Comparison of ENCODE assay signal across 10 cellular contexts in the genomic region with DNA sequence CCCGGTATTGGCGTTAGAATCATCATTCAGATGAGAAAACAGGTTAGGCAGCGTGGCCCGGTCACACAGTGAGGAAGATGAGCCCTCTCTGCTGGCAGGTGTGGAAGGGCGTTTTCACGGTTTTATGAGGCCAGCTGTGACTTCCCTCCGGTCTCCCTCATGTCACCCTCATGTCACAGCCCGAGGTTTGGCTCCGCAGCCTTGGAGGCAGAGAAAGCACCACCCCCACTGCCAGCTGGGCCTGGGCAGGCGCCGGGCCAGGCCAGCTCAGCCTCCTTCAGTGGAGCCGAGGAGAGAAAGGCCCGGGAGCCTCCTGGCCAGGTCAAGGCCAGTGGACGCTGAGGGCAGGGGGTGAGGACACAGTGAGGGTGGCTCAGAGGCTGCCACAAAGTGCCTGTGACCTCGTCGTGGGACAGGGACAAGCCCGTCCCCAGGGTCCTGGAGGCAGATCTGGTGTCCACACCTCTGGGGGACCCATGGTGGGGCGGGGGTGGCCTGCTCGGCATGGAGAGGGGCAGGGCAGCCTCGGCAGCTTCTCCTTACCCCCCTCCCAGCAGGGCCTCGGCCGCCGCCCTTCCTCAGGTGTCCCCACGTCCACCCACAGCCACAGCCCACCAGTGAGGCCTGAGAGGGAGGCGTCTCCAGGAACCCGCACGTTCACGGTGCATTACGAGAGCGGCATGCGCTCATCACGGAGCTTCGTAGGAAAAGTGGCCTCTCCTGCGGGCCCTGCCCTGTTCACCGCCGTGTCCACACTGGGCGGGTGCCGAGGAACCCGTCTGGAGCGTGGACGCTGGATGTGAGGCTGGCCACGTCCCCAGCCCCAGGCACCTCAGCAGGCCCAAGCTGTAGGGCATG. TPM values are rescaled to one million over a fixed set of nuclear protein-coding genes. Genes with fewer than 3 reads are reported as not detected.
DNase-seq lines count a peak whose midpoint lies in the region; ATAC-seq and TF ChIP-seq lines count a peak whose summit lies in the region.
"Had no signal": no experiment of that assay in that cellular context is flagged by ENCODE, and none has a peak within 500 bp of the region (broad histone marks: within the 10 kb centered on the region; RNA-seq: fewer than 3 reads in every experiment).

No MANE protein-coding gene starts in this region.

- H3K27ac Mint-ChIP-seq in T-cell: peak overlapping the region in 1 of 2 donors; percentile 56
- H3K27ac Mint-ChIP-seq: T-helper 2 cell treated with Interferon-gamma antibody and Interleukin-4, amounts not matched to agents 5 μg/mL and 100 μg/mL, for 36 hours had no signal

- 76 to 80% methylated on average over 42 of the region's 42 CpGs for WGBS in aorta, 2 donors

- H3K27me3 ChIP-seq in breast epithelium (no peaks in the 10 kb centered on the region), mucosa of rectum (ENCODE audit: control insufficient read depth in 2 of 2, insufficient read depth in 2 of 2, low read length in 2 of 2) (no peaks in the 10 kb centered on the region), aorta (ENCODE audit: control insufficient read depth in 1 of 2, insufficient read depth in 2 of 2, low read length in 1 of 2) (no peaks in the 10 kb centered on the region)

- H3K4me1 Mint-ChIP-seq in T-cell: peaks cover 14 to 22% (median 14%) of the 10 kb centered on the region in 3 donors

- H3K4me1 ChIP-seq in breast epithelium (no peaks in the 10 kb centered on the region), mucosa of rectum (ENCODE audit: control insufficient read depth in 2 of 2, insufficient read depth in 2 of 2, low read length in 2 of 2) (peaks cover 9% of the 10 kb centered on the region in 2 donors), aorta (ENCODE audit: control insufficient read depth in 1 of 2, insufficient read depth in 2 of 2, low read length in 2 of 2) (no peaks in the 10 kb centered on the region)

- TF ChIP-seq POLR2A in breast epithelium (IDR thresholded peaks at IDR 0.05): no peak

- H3K36me3 ChIP-seq in breast epithelium: no peaks in the 10 kb centered on the region
- H3K36me3 ChIP-seq in mucosa of rectum (ENCODE audit: control insufficient read depth in 2 of 2, insufficient read depth in 2 of 2, low read length in 2 of 2): no peaks in the 10 kb centered on the region
- H3K36me3 ChIP-seq in aorta (ENCODE audit: control insufficient read depth in 1 of 2, insufficient read depth in 2 of 2, low read length in 1 of 2): peaks cover 0 to 2% of the 10 kb centered on the region in 2 donors

- H3K9me3 Mint-ChIP-seq in T-cell: no peaks in the 10 kb centered on the region
- H3K9me3 Mint-ChIP-seq: T-helper 2 cell treated with Interferon-gamma antibody and Interleukin-4, amounts not matched to agents 5 μg/mL and 100 μg/mL, for 36 hours had no signal

- POLR2A ChIA-PET in T-cell (lab: Charles Lee): no interaction called here

- TF ChIP-seq CTCF in breast epithelium (IDR thresholded peaks at IDR 0.05): no peak

- H3K4me3 ChIP-seq in breast epithelium (no peak overlapping the region), mucosa of rectum (ENCODE audit: low read length in 2 of 2) (peak overlapping the region in 1 of 2 donors; percentile 50), aorta (ENCODE audit: low read length in 2 of 2) (no peak overlapping the region)

- H3K9ac ChIP-seq in mucosa of rectum (ENCODE audit: low read depth in 1 of 2, low read length in 2 of 2): peak overlapping the region in 1 of 2 donors; percentile 64

- in situ Hi-C loops in T47D (cut with HindIII; ENCODE audit: low pct_unique_long_range_greater_than_20kb, low sequenced_read_pairs): no loop called here

- peak; percentile 53 to 75 for DNase-seq in T47D (ENCODE audit: low read depth in 1 of 2, low spot score in 1 of 2)
- DNase-seq in breast epithelium (ENCODE audit: low spot score in 2 of 2): no peak
- DNase-seq in caudate nucleus (lab: John Stamatoyannopoulos, UW): peak in 18 of 61 donors; percentile 8 to 49 (median 16)
- no peak for DNase-seq in aorta
- no peak for DNase-seq in T-cell
- DNase-seq: occipital lobe had no signal

- CTCF ChIA-PET in T-cell (lab: Charles Lee): no interaction called here

- intact Hi-C loops in breast epithelium (cut with DNase I; ENCODE audit: low total_unique reads): no loop called here
- intact Hi-C loops in aorta (cut with DNase I): no loop called here

- H3K27ac ChIP-seq in breast epithelium (peak overlapping the region in 1 of 2 donors; percentile 82), caudate nucleus (ENCODE audit: low read depth, low read length) (peak overlapping the region; percentile 8), mucosa of rectum (ENCODE audit: low read depth in 2 of 2, low read length in 2 of 2) (peak overlapping the region; percentile 83 to 85), aorta (ENCODE audit: low read depth in 1 of 2, low read length in 2 of 2) (no peak overlapping the region)

- no peak overlapping the region for H3K4me3 Mint-ChIP-seq in T-cell
- H3K4me3 Mint-ChIP-seq: T-helper 2 cell treated with Interferon-gamma antibody and Interleukin-4, amounts not matched to agents 5 μg/mL and 100 μg/mL, for 36 hours had no signal

- no peaks in the 10 kb centered on the region for H3K27me3 Mint-ChIP-seq in T-cell

- H3K36me3 Mint-ChIP-seq in T-cell: peaks cover 5% of the 10 kb centered on the region

- H3K9me3 ChIP-seq in breast epithelium (no peaks in the 10 kb centered on the region), mucosa of rectum (ENCODE audit: control insufficient read depth in 2 of 2, low read length in 2 of 2) (no peaks in the 10 kb centered on the region), aorta (ENCODE audit: control insufficient read depth, low read length) (no peaks in the 10 kb centered on the region)

- peak; percentile 30 for ATAC-seq in aorta (ENCODE audit: low FRiP score)
- no peak for ATAC-seq in GM21528 (IDR thresholded peaks at IDR 0.05; ENCODE audit: low FRiP score, unreplicated experiment)
- ATAC-seq in T-cell (replicated peaks in 1 of 4): no peak
- no peak for ATAC-seq in HG03378 (IDR thresholded peaks at IDR 0.05; ENCODE audit: unreplicated experiment)

RNA-seq across cellular contexts. Expression of gene EXD3, which starts 32.2 kb away (rescaled TPM):
- total RNA-seq in breast epithelium (10 to 100 TPM in 2 of 3 donors, 1 to 10 TPM in 1; 7.7 to 28.7 (median 20.6) TPM), aorta (10 to 100 TPM; 21.9 to 38.2 TPM), T-cell (10 to 100 TPM; 18.5 to 43.8 (median 38.0) TPM)
- 10 to 100 TPM; 15.9 to 96.8 TPM for polyA plus RNA-seq in aorta

RNA-seq across cellular contexts. Expression of gene NOXA1, which starts 32.4 kb away (rescaled TPM):
- total RNA-seq in breast epithelium (10 to 100 TPM in 1 of 3 donors, 1 to 10 TPM in 2; 2.9 to 13.8 (median 4.6) TPM), aorta (1 to 10 TPM; 4.1 to 8.5 TPM), T-cell (10 to 100 TPM in 2 of 5 donors, 1 to 10 TPM in 3; 6.4 to 11.7 (median 8.1) TPM)
- polyA plus RNA-seq in aorta: 10 to 100 TPM in 1 of 2 donors, 1 to 10 TPM in 1; 2.9 to 12.6 TPM

RNA-seq across cellular contexts. Expression of gene ENTPD8, which starts 50.4 kb away (rescaled TPM):
- total RNA-seq in breast epithelium: 1 to 10 TPM in 2 of 3 donors, not detected in 1; 2.0 to 3.2 TPM
- not detected for total RNA-seq in aorta
- 1 to 10 TPM in 1 of 2 donors, not detected in 1; 3.1 TPM for polyA plus RNA-seq in aorta
- total RNA-seq in T-cell: not detected

Comparison
In these comparisons a context has a peak if more than half of its experiments do, and no peak if none do; other contexts are left out.
1. DNase-seq: peak in T47D (2 of 2); none in breast epithelium (0 of 2), aorta (0 of 2) and T-cell (0 of 34).
2. H3K27ac ChIP-seq: peak in caudate nucleus (single experiment) and mucosa of rectum (2 of 2); none in aorta (0 of 2).